Comparison of ENCODE assay signal across 18 cellular contexts in the genomic region with DNA sequence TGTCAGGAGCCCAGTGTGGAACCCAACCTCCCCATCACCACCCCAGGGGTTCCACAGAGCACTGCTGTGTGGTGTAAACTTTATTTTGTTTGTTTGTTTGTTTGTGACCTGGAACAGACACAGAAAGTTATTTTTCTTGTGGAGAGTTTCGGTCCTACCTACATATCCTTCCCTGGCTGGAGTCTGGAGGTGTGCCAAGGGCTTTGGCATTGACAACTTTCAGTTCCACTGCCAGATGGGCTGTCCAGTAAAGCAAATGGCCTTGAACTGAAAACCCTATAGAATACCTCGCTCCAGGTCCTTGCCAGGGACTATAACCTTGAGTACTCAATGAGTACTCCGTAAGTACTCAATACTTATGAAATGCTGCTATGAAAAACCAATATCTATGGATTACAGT.
"Had no signal": no experiment of that assay in that cellular context is flagged by ENCODE, and none has a peak within 500 bp of the region (broad histone marks: within the 10 kb centered on the region; RNA-seq: fewer than 3 reads in every experiment).

No MANE protein-coding gene starts in this region.

- H3K9me3 Mint-ChIP-seq: nephron progenitor cell had no signal

- H3K4me3 Mint-ChIP-seq: immature natural killer cell, naive B cell, nephron progenitor cell had no signal

- H3K27ac Mint-ChIP-seq: immature natural killer cell, naive B cell, nephron progenitor cell had no signal

- H3K9me3 ChIP-seq: prostate gland, transverse colon had no signal

- H3K4me3 ChIP-seq: coronary artery, dorsolateral prefrontal cortex, prostate gland, smooth muscle cell, transverse colon had no signal

- H3K27me3 ChIP-seq: dorsolateral prefrontal cortex, transverse colon had no signal

- H3K27ac ChIP-seq: coronary artery, dorsolateral prefrontal cortex, parathyroid adenoma, prostate gland, transverse colon had no signal

- H3K4me1 ChIP-seq: prostate gland had no signal

- H3K36me3 Mint-ChIP-seq: immature natural killer cell, naive B cell had no signal

- H3K36me3 ChIP-seq: prostate gland, transverse colon had no signal

- FAIRE-seq: frontal cortex, keratinocyte had no signal

- H3K4me1 Mint-ChIP-seq: immature natural killer cell, naive B cell, nephron progenitor cell had no signal

- ATAC-seq: esophagus mucosa had no signal

- DNase-seq: central memory CD4-positive, alpha-beta T cell; dorsolateral prefrontal cortex; effector CD8-positive, alpha-beta T cell; immature natural killer cell; mesendoderm; naive B cell; nephron progenitor cell; retina; stimulated activated CD4-positive, alpha-beta T cell treated with anti-CD3 and anti-CD28 coated beads, Interleukin-2, amount 100 ng/mL, for 48 hours; stimulated activated naive CD4-positive, alpha-beta T cell treated with Interleukin-2 at 50 U/mL for 16 hours; transverse colon had no signal
